In genomic region chr11:92180664-92181251, GRCh38 we compare ENCODE assay signal across 17 cellular contexts. TPM values are rescaled to one million over a fixed set of nuclear protein-coding genes. Genes with fewer than 3 reads are reported as not detected.
DNase-seq lines count a peak whose midpoint lies in the region; ATAC-seq and TF ChIP-seq lines count a peak whose summit lies in the region.
"Had no signal": no experiment of that assay in that cellular context is flagged by ENCODE, and none has a peak within 500 bp of the region (broad histone marks: within the 10 kb centered on the region; RNA-seq: fewer than 3 reads in every experiment).

No MANE protein-coding gene starts in this region.

- no peak for ATAC-seq in HG02852 (IDR thresholded peaks at IDR 0.05; ENCODE audit: unreplicated experiment)

- no peaks in the 10 kb centered on the region; the same call in 1 of the 2 replicates for H3K4me1 Mint-ChIP-seq in HFFc6 (ENCODE audit: low read depth)
- H3K4me1 Mint-ChIP-seq in chondrocyte (ENCODE audit: low read depth) = peaks cover 19% of the 10 kb centered on the region
- H3K4me1 Mint-ChIP-seq: nephron had no signal

- H3K9me3 Mint-ChIP-seq in HFFc6 (no peaks in the 10 kb centered on the region; the same call in 1 of the 2 replicates), chondrocyte (ENCODE audit: low read depth) (peaks cover 5% of the 10 kb centered on the region)
- H3K9me3 Mint-ChIP-seq: nephron had no signal

- in situ Hi-C loops in ACHN (cut with HindIII; ENCODE audit: low pct_ligation_motif_present, low pct_unique_long_range_greater_than_20kb, low sequenced_read_pairs) = no loop called here

- peak; percentile 65 for DNase-seq in HFFc6
- no peak for DNase-seq in chondrocyte (ENCODE audit: low spot score)
- DNase-seq in kidney tubule cell (ENCODE audit: low spot score) = peak; percentile 73
- DNase-seq in stromal cell of bone marrow (ENCODE audit: low read depth) = peak; percentile 96
- DNase-seq in SW 1271 (lab: John Stamatoyannopoulos, UW) = no peak
- DNase-seq in ACHN = no peak
- no peak for DNase-seq in HUDEP-2 (lab: John Stamatoyannopoulos, UW; ENCODE audit: unreplicated experiment in 76 of 76)
- DNase-seq: activated CD4-positive, alpha-beta T cell treated with anti-CD3 and anti-CD28 coated beads, Interleukin-2, amount 50 U/mL, for 1 hour; Calu3; caudate nucleus; kidney glomerular epithelial cell; NCI-H1105; Peyer's patch; T-helper 2 cell had no signal

- H3K4me3 Mint-ChIP-seq in HFFc6 (no peak overlapping the region), chondrocyte (ENCODE audit: unreplicated experiment) (no peak overlapping the region)
- H3K4me3 Mint-ChIP-seq: nephron had no signal

- no peaks in the 10 kb centered on the region for H3K36me3 Mint-ChIP-seq in HFFc6 (ENCODE audit: low read depth)
- peaks cover 4% of the 10 kb centered on the region for H3K36me3 Mint-ChIP-seq in chondrocyte (ENCODE audit: low read depth)

- H3K27ac Mint-ChIP-seq in HFFc6 (peak overlapping the region; percentile 70; the same call in 1 of the 2 replicates), chondrocyte (ENCODE audit: unreplicated experiment) (peak overlapping the region; percentile 76)
- H3K27ac Mint-ChIP-seq: nephron had no signal

- peaks cover 2% of the 10 kb centered on the region; the same call in 1 of the 2 replicates for H3K27me3 Mint-ChIP-seq in HFFc6 (ENCODE audit: insufficient read depth)
- H3K27me3 Mint-ChIP-seq in chondrocyte (ENCODE audit: low read depth) = peaks cover 17% of the 10 kb centered on the region

- TF ChIP-seq CTCF in HFFc6 (IDR thresholded peaks at IDR 0.05) (no peak), chondrocyte (IDR thresholded peaks at IDR 0.05) (no peak)

RNA-seq across cellular contexts. Expression of gene FAT3, which starts 43.9 kb away (rescaled TPM):
- 1 to 10 TPM in 3 of 6 experiments, under 1 TPM in 3; 0.20 to 3.2 (median 0.92) TPM for total RNA-seq in HFFc6 (2021; fragmentation: NEBNext Ultra II Directional; extraction: Animal tissue kit (Norgen Biotek cat#: 25700))
- total RNA-seq in chondrocyte = 21.3 to 27.7 TPM (median 21.9 TPM) in 3 replicates
- total RNA-seq: NCI-H460 had no signal

Comparison
In these comparisons a context has a peak if more than half of its experiments do, and no peak if none do; other contexts are left out.
1. DNase-seq: peak in HFFc6 (single experiment), kidney tubule cell (single experiment) and stromal cell of bone marrow (single experiment); none in chondrocyte (single experiment), SW 1271 (0 of 2), ACHN (single experiment) and HUDEP-2 (0 of 76).